16 cellular contexts compared by ENCODE assay signal in genomic region chr17:17767096-17767470, GRCh38.
DNase-seq lines count a peak whose midpoint lies in the region; ATAC-seq and TF ChIP-seq lines count a peak whose summit lies in the region.
"Had no signal": no experiment of that assay in that cellular context is flagged by ENCODE, and none has a peak within 500 bp of the region (broad histone marks: within the 10 kb centered on the region; RNA-seq: fewer than 3 reads in every experiment).

No MANE protein-coding gene starts in this region.

- H3K4me3 ChIP-seq in WERI-Rb-1 (ENCODE audit: low read depth, low read length): no peak overlapping the region
- H3K4me3 ChIP-seq: heart left ventricle had no signal

- H3K27ac Mint-ChIP-seq in immature natural killer cell: peak overlapping the region in 5 of 6 donors; percentile 30 to 94 (median 90)
- H3K27ac Mint-ChIP-seq in stimulated activated effector memory CD8-positive, alpha-beta T cell treated with anti-CD3 and anti-CD28 coated beads, Interleukin-12 subunit alpha, Interleukin-12 subunit beta, amount 100 ng/mL, for 72 hours: peak overlapping the region; percentile 48
- H3K27ac Mint-ChIP-seq: activated naive CD4-positive, alpha-beta T cell treated with anti-CD3 and anti-CD28 coated beads, Interleukin-2, amount 50 U/mL, for 24 hours; CD14-positive monocyte; T-helper 2 cell treated with Interferon-gamma antibody and Interleukin-4, amounts not matched to agents 5 μg/mL and 100 μg/mL, for 36 hours had no signal

- H3K27ac ChIP-seq in WERI-Rb-1: peak overlapping the region; percentile 79

- no peaks in the 10 kb centered on the region for H3K9me3 ChIP-seq in WERI-Rb-1 (ENCODE audit: severe bottlenecking)
- H3K9me3 ChIP-seq: heart left ventricle had no signal

- H3K27me3 Mint-ChIP-seq in immature natural killer cell (ENCODE audit: low read depth in 3 of 3): no peaks in the 10 kb centered on the region
- H3K27me3 Mint-ChIP-seq: activated naive CD4-positive, alpha-beta T cell treated with anti-CD3 and anti-CD28 coated beads, Interleukin-2, amount 50 U/mL, for 24 hours; stimulated activated naive B cell treated with anti-CD40 and anti-IgM and Interleukin-4, amounts not matched to agents 10 μg/mL and 1 μg/mL and 100 μg/mL, for 72 hours had no signal

- ATAC-seq in stimulated activated effector memory CD8-positive, alpha-beta T cell treated with anti-CD3 and anti-CD28 coated beads, Interleukin-12 subunit alpha, Interleukin-12 subunit beta, amount 100 ng/mL, for 72 hours: no peak
- ATAC-seq in GM18868 (IDR thresholded peaks at IDR 0.05; ENCODE audit: unreplicated experiment) (no peak), HG03159 (IDR thresholded peaks at IDR 0.05; ENCODE audit: unreplicated experiment) (no peak)
- ATAC-seq: heart left ventricle, left colon had no signal

- no peaks in the 10 kb centered on the region for H3K27me3 ChIP-seq in WERI-Rb-1 (ENCODE audit: insufficient read depth, low read depth, severe bottlenecking)
- H3K27me3 ChIP-seq: heart left ventricle had no signal

- no peak for TF ChIP-seq CTCF in WERI-Rb-1 (IDR thresholded peaks at IDR 0.05; ENCODE audit: low read depth, low read length)

- H3K4me3 Mint-ChIP-seq in immature natural killer cell: no peak overlapping the region
- H3K4me3 Mint-ChIP-seq in stimulated activated effector memory CD8-positive, alpha-beta T cell treated with anti-CD3 and anti-CD28 coated beads, Interleukin-12 subunit alpha, Interleukin-12 subunit beta, amount 100 ng/mL, for 72 hours: no peak overlapping the region
- H3K4me3 Mint-ChIP-seq: activated naive CD4-positive, alpha-beta T cell treated with anti-CD3 and anti-CD28 coated beads, Interleukin-2, amount 50 U/mL, for 24 hours; CD14-positive monocyte; T-helper 2 cell treated with Interferon-gamma antibody and Interleukin-4, amounts not matched to agents 5 μg/mL and 100 μg/mL, for 36 hours had no signal

- H3K36me3 ChIP-seq in WERI-Rb-1: peaks cover 20% of the 10 kb centered on the region

- no peaks in the 10 kb centered on the region for H3K9me3 Mint-ChIP-seq in immature natural killer cell
- H3K9me3 Mint-ChIP-seq in stimulated activated effector memory CD8-positive, alpha-beta T cell treated with anti-CD3 and anti-CD28 coated beads, Interleukin-12 subunit alpha, Interleukin-12 subunit beta, amount 100 ng/mL, for 72 hours: no peaks in the 10 kb centered on the region
- H3K9me3 Mint-ChIP-seq: activated naive CD4-positive, alpha-beta T cell treated with anti-CD3 and anti-CD28 coated beads, Interleukin-2, amount 50 U/mL, for 24 hours; CD14-positive monocyte; stimulated activated naive B cell treated with anti-CD40 and anti-IgM and Interleukin-4, amounts not matched to agents 10 μg/mL and 1 μg/mL and 100 μg/mL, for 72 hours; T-helper 2 cell treated with Interferon-gamma antibody and Interleukin-4, amounts not matched to agents 5 μg/mL and 100 μg/mL, for 36 hours had no signal

- H3K4me1 Mint-ChIP-seq in immature natural killer cell: peaks cover 53 to 63% of the 10 kb centered on the region in 2 donors
- peaks cover 32% of the 10 kb centered on the region for H3K4me1 Mint-ChIP-seq in stimulated activated effector memory CD8-positive, alpha-beta T cell treated with anti-CD3 and anti-CD28 coated beads, Interleukin-12 subunit alpha, Interleukin-12 subunit beta, amount 100 ng/mL, for 72 hours

- peak; percentile 64 for DNase-seq in EH (ENCODE audit: low read depth)
- DNase-seq in WERI-Rb-1: no peak
- no peak for DNase-seq in immature natural killer cell
- no peak for DNase-seq in stimulated activated effector memory CD8-positive, alpha-beta T cell treated with anti-CD3 and anti-CD28 coated beads, Interleukin-12 subunit alpha, Interleukin-12 subunit beta, amount 100 ng/mL, for 72 hours (ENCODE audit: low spot score in 2 of 2)
- no peak for DNase-seq in NCI-H2107 treated with DMSO at 0.1 percent for 48 hours (lab: John Stamatoyannopoulos, UW; ENCODE audit: unreplicated experiment)
- DNase-seq in activated CD4-positive, alpha-beta T cell treated with anti-CD3 and anti-CD28 coated beads for 1 hour: no peak
- DNase-seq: DMS79 treated with DMSO at 0.1 percent for 48 hours; left colon; NCI-H1092; stimulated activated naive B cell treated with anti-CD40 and anti-IgM and Interleukin-4, amounts not matched to agents 10 μg/mL and 1 μg/mL and 100 μg/mL, for 72 hours had no signal

- no peaks in the 10 kb centered on the region for H3K36me3 Mint-ChIP-seq in immature natural killer cell
- peaks cover under 1% of the 10 kb centered on the region for H3K36me3 Mint-ChIP-seq in stimulated activated effector memory CD8-positive, alpha-beta T cell treated with anti-CD3 and anti-CD28 coated beads, Interleukin-12 subunit alpha, Interleukin-12 subunit beta, amount 100 ng/mL, for 72 hours
- H3K36me3 Mint-ChIP-seq: activated naive CD4-positive, alpha-beta T cell treated with anti-CD3 and anti-CD28 coated beads, Interleukin-2, amount 50 U/mL, for 24 hours had no signal
